ENCODE assay signal across 12 cellular contexts in the genomic region with DNA sequence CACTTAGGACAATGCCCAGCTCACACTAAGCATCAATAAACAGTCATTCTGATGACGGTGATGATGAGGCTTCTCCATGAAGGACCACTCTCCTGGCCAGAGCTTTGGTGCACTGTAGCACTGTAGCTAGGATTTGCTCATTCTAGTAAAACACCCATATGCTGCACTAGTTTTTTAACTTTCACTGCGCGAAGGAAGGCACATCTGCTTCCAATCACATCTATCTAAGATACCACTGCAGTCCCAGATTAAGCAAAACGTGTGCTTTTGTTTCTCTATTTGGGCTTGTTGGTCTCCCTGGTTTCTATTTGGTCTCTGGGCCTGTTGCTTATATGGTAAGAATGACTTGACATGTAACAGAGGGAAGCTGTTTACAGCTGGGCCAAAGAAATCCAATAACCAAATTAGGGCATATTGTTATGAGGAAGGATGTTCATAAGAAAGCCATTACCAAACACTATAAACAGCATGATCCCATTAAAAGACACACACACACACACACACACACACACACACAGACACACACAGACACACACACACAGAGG.
DNase-seq lines count a peak whose midpoint lies in the region; TF ChIP-seq lines count a peak whose summit lies in the region.
"Had no signal": no experiment of that assay in that cellular context is flagged by ENCODE, and none has a peak within 500 bp of the region (broad histone marks: within the 10 kb centered on the region; RNA-seq: fewer than 3 reads in every experiment).

No MANE protein-coding gene starts in this region.

- H2BK15ac ChIP-seq in mesenchymal stem cell (ENCODE audit: low read depth, poor library complexity, severe bottlenecking) = no peak overlapping the region

- H3K4me2 ChIP-seq in mesenchymal stem cell (ENCODE audit: low read length, poor library complexity, severe bottlenecking) = no peak overlapping the region

- no peak overlapping the region for H3K18ac ChIP-seq in mesenchymal stem cell (ENCODE audit: low read depth in 1 of 2, low read length in 2 of 2)

- H2BK5ac ChIP-seq in mesenchymal stem cell (ENCODE audit: low read depth, low read length, poor library complexity, severe bottlenecking) = no peak overlapping the region

- H3K14ac ChIP-seq in mesenchymal stem cell (ENCODE audit: low read length in 2 of 2) = no peak overlapping the region

- peak; percentile 31 for DNase-seq in NCI-H2029 (lab: John Stamatoyannopoulos, UW)
- DNase-seq in NCI-H2029 treated with DMSO at 0.1 percent for 48 hours (lab: John Stamatoyannopoulos, UW) = no peak
- no peak for DNase-seq in esophagus muscularis mucosa (ENCODE audit: extremely low spot score)
- peak; percentile 78 for DNase-seq in mesenchymal stem cell
- peak; percentile 40 to 74 for DNase-seq in uterus
- DNase-seq in NCI-H526 (lab: John Stamatoyannopoulos, UW) = no peak
- DNase-seq in activated CD4-positive, CD25-positive, alpha-beta regulatory T cell treated with anti-CD3 and anti-CD28 coated beads, Interleukin-2, amount 50 U/mL, for 72 hours = no peak
- DNase-seq in SKM-1 treated with dmso at 0.1 percent for 144 hours (lab: John Stamatoyannopoulos, UW; ENCODE audit: unreplicated experiment) = no peak
- DNase-seq: activated T-cell treated with anti-CD3 and anti-CD28 coated beads for 4 hours, foreskin melanocyte, NCI-H146 had no signal

- H3K4ac ChIP-seq in mesenchymal stem cell (ENCODE audit: low read depth in 1 of 2, low read length in 2 of 2) = no peak overlapping the region

- H2BK120ac ChIP-seq in mesenchymal stem cell (ENCODE audit: low read depth, low read length) = no peak overlapping the region

- H4K91ac ChIP-seq in mesenchymal stem cell (ENCODE audit: low read length) = no peak overlapping the region

- no peak overlapping the region for H2AK5ac ChIP-seq in mesenchymal stem cell (ENCODE audit: low read length, severe bottlenecking)

- H4K8ac ChIP-seq in mesenchymal stem cell (ENCODE audit: low read length) = no peak overlapping the region

- peaks cover 0 to 44% (median 34%) of the 10 kb centered on the region in 4 donors for H3K4me1 ChIP-seq in esophagus muscularis mucosa
- H3K4me1 ChIP-seq in mesenchymal stem cell (ENCODE audit: control insufficient read depth, insufficient read depth, low read depth, low read length) = no peaks in the 10 kb centered on the region
- H3K4me1 ChIP-seq in uterus = no peaks in the 10 kb centered on the region

- H3K9me3 ChIP-seq in esophagus muscularis mucosa (no peaks in the 10 kb centered on the region), mesenchymal stem cell (ENCODE audit: control insufficient read depth, low read length) (no peaks in the 10 kb centered on the region), uterus (no peaks in the 10 kb centered on the region)

- H2BK12ac ChIP-seq in mesenchymal stem cell (ENCODE audit: low read length in 2 of 2) = no peak overlapping the region

- no peak overlapping the region for H3K23ac ChIP-seq in mesenchymal stem cell (ENCODE audit: low read length in 2 of 2)

- intact Hi-C loops in esophagus muscularis mucosa (cut with DNase I) = no loop called here
- intact Hi-C loops in uterus (cut with DNase I; ENCODE audit: low total_unique reads) = no loop called here

- H3K27ac ChIP-seq in esophagus muscularis mucosa (replicated peaks in 1 of 4) (peak overlapping the region; percentile 49 to 78 (median 76)), mesenchymal stem cell (ENCODE audit: low read length, poor library complexity, severe bottlenecking) (no peak overlapping the region), uterus (peak overlapping the region; percentile 83 to 95)

- H3K27me3 ChIP-seq in esophagus muscularis mucosa = no peaks in the 10 kb centered on the region
- no peaks in the 10 kb centered on the region for H3K27me3 ChIP-seq in mesenchymal stem cell (ENCODE audit: control insufficient read depth in 1 of 2, insufficient read depth in 1 of 2, low read length in 2 of 2)
- H3K27me3 ChIP-seq in uterus = no peaks in the 10 kb centered on the region

- no peaks in the 10 kb centered on the region for H3K79me1 ChIP-seq in mesenchymal stem cell (replicated peaks; ENCODE audit: low read length, poor library complexity, severe bottlenecking)

- H3K36me3 ChIP-seq in esophagus muscularis mucosa (peaks cover 12 to 75% (median 42%) of the 10 kb centered on the region in 4 donors), mesenchymal stem cell (ENCODE audit: control insufficient read depth in 1 of 2, insufficient read depth in 2 of 2, low read depth in 1 of 2, low read length in 2 of 2) (peaks cover 0 to 96% of the 10 kb centered on the region in 2 experiments), uterus (no peaks in the 10 kb centered on the region)

- no peak for TF ChIP-seq POLR2A in esophagus muscularis mucosa (IDR thresholded peaks at IDR 0.05; ENCODE audit: low read depth)
- peak in 1 of 2 donors; percentile 22 for TF ChIP-seq POLR2A in uterus (IDR thresholded peaks at IDR 0.05)

- no peak overlapping the region for H2AFZ ChIP-seq in mesenchymal stem cell (ENCODE audit: low read depth, low read length)

- peak overlapping the region; percentile 77 for H3K9ac ChIP-seq in mesenchymal stem cell (ENCODE audit: low read length)

- no peak for TF ChIP-seq EP300 in esophagus muscularis mucosa (IDR thresholded peaks at IDR 0.05)

- TF ChIP-seq CTCF in esophagus muscularis mucosa (IDR thresholded peaks at IDR 0.05) (no peak), uterus (IDR thresholded peaks at IDR 0.05) (no peak)

- 44% methylated on average over 4 of the region's 4 CpGs for WGBS in esophagus muscularis mucosa
- WGBS in mesenchymal stem cell = 84% methylated on average over 4 of the region's 4 CpGs

- H3K4me3 ChIP-seq in esophagus muscularis mucosa (no peak overlapping the region), mesenchymal stem cell (ENCODE audit: insufficient read depth in 1 of 2, low read depth in 1 of 2, low read length in 2 of 2) (no peak overlapping the region), uterus (no peak overlapping the region)
- H3K4me3 ChIP-seq: skin epidermis had no signal

Comparison
In these comparisons a context has a peak if more than half of its experiments do, and no peak if none do; other contexts are left out.
1. DNase-seq: peak in NCI-H2029 (single experiment), mesenchymal stem cell (single experiment) and uterus (2 of 2); none in NCI-H2029 treated with DMSO at 0.1 percent for 48 hours (single experiment), esophagus muscularis mucosa (single experiment), NCI-H526 (0 of 2), activated CD4-positive, CD25-positive, alpha-beta regulatory T cell treated with anti-CD3 and anti-CD28 coated beads, Interleukin-2, amount 50 U/mL, for 72 hours (single experiment) and SKM-1 treated with dmso at 0.1 percent for 144 hours (single experiment).